ENCODE assay signal across 1 cellular context in genomic region chr19:48795055-48795854, GRCh38.
TF ChIP-seq lines count a peak whose summit lies in the region.

No MANE protein-coding gene starts in this region.

TF ChIP-seq in A549, 52 proteins besides CTCF, POLR2A, EP300 and RAD21 (continued from another document):
- TF ChIP-seq HMGXB4 (CRISPR knock-in tag; IDR thresholded peaks at IDR 0.05; ENCODE audit: borderline replicate concordance) (no peak), HDAC2 (IDR thresholded peaks at IDR 0.05) (no peak), FOXS1 (CRISPR knock-in tag; IDR thresholded peaks at IDR 0.05) (no peak), FOSL2 (IDR thresholded peaks at IDR 0.05) (peak; percentile 35; the same call in 1 of the 2 replicates), FOSL2 (CRISPR knock-in tag; IDR thresholded peaks at IDR 0.05) (peak; percentile 92), USF2 (IDR thresholded peaks at IDR 0.05) (peak; percentile 8; the same call in 1 of the 2 replicates), BHLHE40 (IDR thresholded peaks at IDR 0.05; ENCODE audit: low read depth, low read length) (no peak), CBX2 (IDR thresholded peaks at IDR 0.05; ENCODE audit: borderline replicate concordance, low read depth) (no peak), NPAS2 (CRISPR knock-in tag; IDR thresholded peaks at IDR 0.05; ENCODE audit: borderline replicate concordance) (no peak), RNF2 (IDR thresholded peaks at IDR 0.05; ENCODE audit: borderline replicate concordance, low read depth) (no peak), EHMT2 (IDR thresholded peaks at IDR 0.05; ENCODE audit: low read depth) (no peak), RCOR1 (IDR thresholded peaks at IDR 0.05; ENCODE audit: low read depth, low read length) (no peak), HEYL (CRISPR knock-in tag; IDR thresholded peaks at IDR 0.05) (no peak), JUN (IDR thresholded peaks at IDR 0.05) (peak in 1 of 2 experiments; percentile 76; a peak in 3 of 5 replicates), BCL3 (IDR thresholded peaks at IDR 0.05) (0 out of 3 replicates have a peak, but pooled peaks have one; percentile 50), ZC3H11A (IDR thresholded peaks at IDR 0.05) (no peak), MAZ (IDR thresholded peaks at IDR 0.05; ENCODE audit: borderline replicate concordance, low read depth, low read length) (no peak), SREBF2 (IDR thresholded peaks at IDR 0.05) (no peak), MAFK (IDR thresholded peaks at IDR 0.05; ENCODE audit: partially characterized antibody) (no peak), TFCP2L1 (CRISPR knock-in tag; IDR thresholded peaks at IDR 0.05) (no peak), NR3C1 (IDR thresholded peaks at IDR 0.05) (no peak), HOXA7 (CRISPR knock-in tag; IDR thresholded peaks at IDR 0.05) (no peak), HOXB13 (CRISPR knock-in tag; IDR thresholded peaks at IDR 0.05; ENCODE audit: low read depth) (no peak), CHD2 (IDR thresholded peaks at IDR 0.05; ENCODE audit: low read length, partially characterized antibody) (peak; percentile 4), E2F6 (IDR thresholded peaks at IDR 0.05; ENCODE audit: borderline replicate concordance, low read depth) (0 out of 2 replicates have a peak, but pooled peaks have one; percentile 33), PHF8 (IDR thresholded peaks at IDR 0.05; ENCODE audit: borderline replicate concordance, low read depth) (no peak), NFE2L2 (conservative IDR thresholded peaks at IDR 0.05; ENCODE audit: low read length) (no peak), RFX5 (IDR thresholded peaks at IDR 0.05) (no peak), GATA3 (IDR thresholded peaks at IDR 0.05; ENCODE audit: borderline replicate concordance) (peak; percentile 33; the same call in 1 of the 2 replicates), REST (IDR thresholded peaks at IDR 0.05) (no peak), MYC (IDR thresholded peaks at IDR 0.05; ENCODE audit: borderline replicate concordance, low read length) (peak; percentile 51; the same call in 1 of the 2 replicates)
